In genomic region chr5:2690293-2690692, GRCh38 we compare ENCODE assay signal across 22 cellular contexts.
DNase-seq lines count a peak whose midpoint lies in the region; ATAC-seq, FAIRE-seq and TF ChIP-seq lines count a peak whose summit lies in the region.
"Had no signal": no experiment of that assay in that cellular context is flagged by ENCODE, and none has a peak within 500 bp of the region (broad histone marks: within the 10 kb centered on the region; RNA-seq: fewer than 3 reads in every experiment).

No MANE protein-coding gene starts in this region.

- peaks cover 4% of the 10 kb centered on the region for H3K9me3 ChIP-seq in mammary epithelial cell (replicated peaks; ENCODE audit: insufficient read depth, low read length)
- H3K9me3 ChIP-seq: Caco-2 had no signal

- 77% methylated on average over 5 of the region's 6 CpGs for WGBS in mammary epithelial cell (ENCODE audit: low coverage, missing lambda C conversion rate)

- no peak for FAIRE-seq in bronchial epithelial cell (lab: Jason Lieb, UNC)
- FAIRE-seq: A204.1, D721Med, G401.6, GM12891 had no signal

- H3K4me3 ChIP-seq in mammary epithelial cell (replicated peaks in 1 of 3; ENCODE audit: insufficient read depth in 1 of 3, low read depth in 2 of 3, low read length in 3 of 3) = no peak overlapping the region
- H3K4me3 ChIP-seq in bronchial epithelial cell (ENCODE audit: low read depth, low read length) = no peak overlapping the region
- H3K4me3 ChIP-seq: BLaER1 had no signal

- DNase-seq in mammary epithelial cell (peak; percentile 43), bronchial epithelial cell (ENCODE audit: low read depth) (peak; percentile 2), foreskin keratinocyte (peak; percentile 56 to 60), GM19240 (ENCODE audit: insufficient read length, low spot score) (no peak), posterior vena cava (ENCODE audit: low spot score) (no peak)
- DNase-seq: 8988T; ACHN; BE2C; C1 segment of cervical spinal cord; Caco-2; Calu3; CD4-positive, alpha-beta memory T cell; CD4-positive, CD25-positive, alpha-beta regulatory T cell; CD8-positive, alpha-beta memory T cell; DMS79 treated with DMSO at 0.1 percent for 48 hours; GF-D8 had no signal

- CTCF ChIA-PET in mammary epithelial cell (lab: Charles Lee; ENCODE audit: low non-redundant PET) = no interaction called here

- H3K4me1 ChIP-seq in mammary epithelial cell (ENCODE audit: insufficient read depth, low read length) (peaks cover 17% of the 10 kb centered on the region), foreskin keratinocyte (peaks cover 21% of the 10 kb centered on the region)
- H3K4me1 ChIP-seq: BE2C, Caco-2 had no signal

- H3K36me3 ChIP-seq in mammary epithelial cell (ENCODE audit: insufficient read depth, low read length) (no peaks in the 10 kb centered on the region), bronchial epithelial cell (ENCODE audit: control insufficient read depth, insufficient read depth, low read length) (no peaks in the 10 kb centered on the region)
- H3K36me3 ChIP-seq: BE2C, BLaER1 had no signal

- H3K27ac ChIP-seq in mammary epithelial cell (ENCODE audit: insufficient read depth, low read depth, low read length) = no peak overlapping the region
- no peak overlapping the region for H3K27ac ChIP-seq in foreskin keratinocyte
- H3K27ac ChIP-seq: BLaER1 had no signal

- H2AFZ ChIP-seq in mammary epithelial cell (ENCODE audit: low read depth, low read length) = no peak overlapping the region

- no TSS peak for BruUV-seq in mammary epithelial cell (replicated peaks; lab: Mats Ljungman, UMichigan)

- in situ Hi-C loops in mammary epithelial cell (cut with MboI; ENCODE audit: low sequenced_read_pairs in 2 of 2) = no loop called here

- H3K27me3 ChIP-seq in mammary epithelial cell (ENCODE audit: insufficient read depth, low read length) (no peaks in the 10 kb centered on the region), bronchial epithelial cell (ENCODE audit: control insufficient read depth, insufficient read depth, low read length) (no peaks in the 10 kb centered on the region), foreskin keratinocyte (no peaks in the 10 kb centered on the region)
- H3K27me3 ChIP-seq: BE2C, BLaER1 had no signal

- ATAC-seq in foreskin keratinocyte (peak; percentile 69), GM18511 (IDR thresholded peaks at IDR 0.05; ENCODE audit: unreplicated experiment) (no peak)

- H3K79me2 ChIP-seq in mammary epithelial cell (ENCODE audit: insufficient read depth, low read length) = no peaks in the 10 kb centered on the region

- dilution Hi-C loops in mammary epithelial cell (cut with HindIII; ENCODE audit: low sequenced_read_pairs) = no loop called here

- intact Hi-C loops in mammary epithelial cell (cut with micrococcal nuclease) (no loop called here), posterior vena cava (cut with DNase I) (loop anchor here in 1 of 2 donors (10.0 kb wide), 1 partner anchor 1075 kb away; no protein-coding TSS in a partner anchor)

- TF ChIP-seq CTCF in mammary epithelial cell (conservative IDR thresholded peaks at IDR 0.05 in 1 of 2, IDR thresholded peaks at IDR 0.05 in 1 of 2; ENCODE audit: extremely low read depth in 1 of 2, insufficient read depth in 1 of 2, low read depth in 1 of 2, low read length in 2 of 2) (no peak), bronchial epithelial cell (IDR thresholded peaks at IDR 0.05; ENCODE audit: insufficient read depth, low read length, severe bottlenecking) (no peak), foreskin keratinocyte (conservative IDR thresholded peaks at IDR 0.05) (no peak)

- H4K20me1 ChIP-seq in mammary epithelial cell (ENCODE audit: insufficient read depth, low read length) = no peaks in the 10 kb centered on the region
- H4K20me1 ChIP-seq: BLaER1 had no signal

- H3K9ac ChIP-seq in mammary epithelial cell (ENCODE audit: insufficient read depth, low read length) = no peak overlapping the region
- H3K9ac ChIP-seq: BLaER1 had no signal

- no peak overlapping the region for H3K4me2 ChIP-seq in mammary epithelial cell (ENCODE audit: insufficient read depth, low read depth, low read length)
- H3K4me2 ChIP-seq: BLaER1 had no signal

Comparison
In these comparisons a context has a peak if more than half of its experiments do, and no peak if none do; other contexts are left out.
1. DNase-seq: peak in mammary epithelial cell (single experiment), bronchial epithelial cell (single experiment) and foreskin keratinocyte (2 of 2); none in GM19240 (single experiment) and posterior vena cava (single experiment).